ENCODE assay signal across 1 cellular context in the genomic region with DNA sequence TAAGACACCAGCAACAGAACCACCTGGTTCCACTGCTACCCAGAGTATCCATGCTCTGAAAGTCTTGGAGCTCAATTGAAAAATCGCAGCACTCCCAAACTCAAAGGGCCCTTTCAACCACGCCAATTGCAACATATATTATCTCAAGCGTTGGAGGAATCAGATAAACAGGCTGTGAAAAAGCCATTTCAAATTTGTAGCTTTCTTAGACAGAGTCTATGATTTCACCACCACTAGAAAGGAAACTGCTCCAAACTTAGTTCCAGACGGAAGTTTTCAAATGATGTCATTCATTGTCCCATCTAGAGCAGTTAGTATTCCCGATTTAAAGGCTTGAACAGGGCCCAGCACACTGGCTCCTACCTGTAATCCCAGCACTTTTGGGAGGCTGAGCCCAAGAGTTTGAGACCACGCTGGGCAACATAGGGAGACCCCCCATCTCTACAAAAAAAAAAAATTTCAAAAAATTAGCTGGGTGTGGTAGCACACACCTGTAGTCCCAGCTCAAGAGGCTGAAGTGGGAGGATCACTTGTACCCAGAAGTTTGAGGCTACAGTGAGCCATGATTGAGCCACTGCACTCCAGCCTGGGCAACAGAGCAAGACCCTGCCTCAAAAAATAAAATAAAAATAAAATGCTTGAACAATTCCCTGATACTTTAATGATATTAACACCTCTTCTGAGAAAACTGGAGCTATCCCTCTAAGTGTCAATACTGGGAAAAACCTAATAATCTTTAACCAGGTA.
TF ChIP-seq lines count a peak whose summit lies in the region.

No MANE protein-coding gene starts in this region.

TF ChIP-seq in GM23338, 12 proteins besides CTCF, POLR2A, EP300 and RAD21 (continued from another document):
- TF ChIP-seq, protein P1, sequence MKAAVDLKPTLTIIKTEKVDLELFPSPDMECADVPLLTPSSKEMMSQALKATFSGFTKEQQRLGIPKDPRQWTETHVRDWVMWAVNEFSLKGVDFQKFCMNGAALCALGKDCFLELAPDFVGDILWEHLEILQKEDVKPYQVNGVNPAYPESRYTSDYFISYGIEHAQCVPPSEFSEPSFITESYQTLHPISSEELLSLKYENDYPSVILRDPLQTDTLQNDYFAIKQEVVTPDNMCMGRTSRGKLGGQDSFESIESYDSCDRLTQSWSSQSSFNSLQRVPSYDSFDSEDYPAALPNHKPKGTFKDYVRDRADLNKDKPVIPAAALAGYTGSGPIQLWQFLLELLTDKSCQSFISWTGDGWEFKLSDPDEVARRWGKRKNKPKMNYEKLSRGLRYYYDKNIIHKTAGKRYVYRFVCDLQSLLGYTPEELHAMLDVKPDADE (IDR thresholded peaks at IDR 0.05), result no peak
- TF ChIP-seq ZNF331 (CRISPR knock-in tag; IDR thresholded peaks at IDR 0.05; ENCODE audit: low read depth), result no peak
- no peak for TF ChIP-seq ZNF114 (CRISPR knock-in tag; IDR thresholded peaks at IDR 0.05)
- TF ChIP-seq EZH2phosphoT487 (IDR thresholded peaks at IDR 0.05; ENCODE audit: unreplicated experiment), result no peak
- TF ChIP-seq JUNB (IDR thresholded peaks at IDR 0.05; ENCODE audit: unreplicated experiment), result no peak
- no peak for TF ChIP-seq POLR2AphosphoS5 (IDR thresholded peaks at IDR 0.05; ENCODE audit: low read depth)
